15 cellular contexts compared by ENCODE assay signal in genomic region chr1:10625076-10625475, GRCh38.
"Had no signal": no experiment of that assay in that cellular context is flagged by ENCODE, and none has a peak within 500 bp of the region (broad histone marks: within the 10 kb centered on the region; RNA-seq: fewer than 3 reads in every experiment).

No MANE protein-coding gene starts in this region.

- H3K27ac Mint-ChIP-seq: activated naive CD4-positive, alpha-beta T cell treated with anti-CD3 and anti-CD28 coated beads, Interleukin-2, amount 50 U/mL, for 24 hours; stimulated activated naive CD8-positive, alpha-beta T cell treated with anti-CD3 and anti-CD28 coated beads, Interleukin-15, Interleukin-2, amounts not matched to agents 100 ng/mL and 50 ng/mL, for 24 hours had no signal

- H3K27me3 Mint-ChIP-seq: activated naive CD4-positive, alpha-beta T cell treated with anti-CD3 and anti-CD28 coated beads, Interleukin-2, amount 50 U/mL, for 24 hours; effector memory CD8-positive, alpha-beta T cell; stimulated activated naive CD8-positive, alpha-beta T cell treated with anti-CD3 and anti-CD28 coated beads, Interleukin-15, Interleukin-2, amounts not matched to agents 100 ng/mL and 50 ng/mL, for 24 hours; type B pancreatic cell had no signal

- DNase-seq: activated CD4-positive, alpha-beta T cell treated with anti-CD3 and anti-CD28 coated beads, Interleukin-2, amount 50 U/mL, for 1 hour; activated CD8-positive, alpha-beta memory T cell treated with anti-CD3 and anti-CD28 coated beads, Interleukin-2, amount 50 U/mL, for 4 hours; activated T-cell treated with anti-CD3 and anti-CD28 coated beads, Interleukin-2, amount 50 U/mL, for 4 hours; dermis blood vessel endothelial cell; effector memory CD8-positive, alpha-beta T cell; hippocampal formation; mammary epithelial cell; midbrain; occipital lobe; stimulated activated CD4-positive, alpha-beta T cell treated with anti-CD3 and anti-CD28 coated beads, Interleukin-15, amount 100 ng/mL, for 24 hours; stimulated activated CD4-positive, alpha-beta T cell treated with anti-CD3 and anti-CD28 coated beads, Interleukin-2, amount 100 ng/mL, for 48 hours had no signal

- ATAC-seq: activated T-cell treated with anti-CD3 and anti-CD28 coated beads, Interleukin-2, amount 50 U/mL, for 4 hours; effector memory CD8-positive, alpha-beta T cell had no signal

- H3K9me3 Mint-ChIP-seq: activated naive CD4-positive, alpha-beta T cell treated with anti-CD3 and anti-CD28 coated beads, Interleukin-2, amount 50 U/mL, for 24 hours; activated T-cell treated with anti-CD3 and anti-CD28 coated beads, Interleukin-2, amount 50 U/mL, for 4 hours; effector memory CD8-positive, alpha-beta T cell; nephron; stimulated activated naive CD8-positive, alpha-beta T cell treated with anti-CD3 and anti-CD28 coated beads, Interleukin-15, Interleukin-2, amounts not matched to agents 100 ng/mL and 50 ng/mL, for 24 hours; type B pancreatic cell had no signal

- H3K4me3 Mint-ChIP-seq: activated naive CD4-positive, alpha-beta T cell treated with anti-CD3 and anti-CD28 coated beads, Interleukin-2, amount 50 U/mL, for 24 hours; activated T-cell treated with anti-CD3 and anti-CD28 coated beads, Interleukin-2, amount 50 U/mL, for 4 hours; effector memory CD8-positive, alpha-beta T cell; nephron; stimulated activated naive CD8-positive, alpha-beta T cell treated with anti-CD3 and anti-CD28 coated beads, Interleukin-15, Interleukin-2, amounts not matched to agents 100 ng/mL and 50 ng/mL, for 24 hours; type B pancreatic cell had no signal

- H3K4me1 Mint-ChIP-seq: activated naive CD4-positive, alpha-beta T cell treated with anti-CD3 and anti-CD28 coated beads, Interleukin-2, amount 50 U/mL, for 24 hours had no signal
